ENCODE assay signal across 13 cellular contexts in genomic region chr12:47549258-47549657, GRCh38.
"Had no signal": no experiment of that assay in that cellular context is flagged by ENCODE, and none has a peak within 500 bp of the region (broad histone marks: within the 10 kb centered on the region; RNA-seq: fewer than 3 reads in every experiment).

No MANE protein-coding gene starts in this region.

- ATAC-seq: activated CD8-positive, alpha-beta memory T cell treated with anti-CD3 and anti-CD28 coated beads, Interleukin-2, amount 10 ng/mL, durations not matched to agents 7 days and 5 days; pancreas had no signal

- DNase-seq: activated CD4-positive, alpha-beta T cell treated with anti-CD3 and anti-CD28 coated beads for 4 hours; activated CD8-positive, alpha-beta memory T cell treated with anti-CD3 and anti-CD28 coated beads, Interleukin-2, amount 10 ng/mL, durations not matched to agents 7 days and 5 days; activated T-cell treated with anti-CD3 and anti-CD28 coated beads, Interleukin-2, amount 50 U/mL, for 4 hours; cortex of kidney; effector CD8-positive, alpha-beta T cell; pancreas; T-helper 1 cell; trophoblast cell had no signal

- H3K27ac ChIP-seq: epithelial cell of prostate, hepatocyte, pancreas, VCaP had no signal

- H3K4me1 Mint-ChIP-seq: mesothelial cell of epicardium had no signal

- H3K4me1 ChIP-seq: pancreas had no signal

- H3K27me3 ChIP-seq: hepatocyte, pancreas had no signal

- H3K27ac Mint-ChIP-seq: activated CD8-positive, alpha-beta memory T cell treated with anti-CD3 and anti-CD28 coated beads, Interleukin-2, amount 10 ng/mL, durations not matched to agents 7 days and 5 days; mesothelial cell of epicardium had no signal

- H3K4me3 ChIP-seq: hepatocyte, pancreas had no signal

- H3K9me3 ChIP-seq: pancreas had no signal

- H3K4me3 Mint-ChIP-seq: activated CD8-positive, alpha-beta memory T cell treated with anti-CD3 and anti-CD28 coated beads, Interleukin-2, amount 10 ng/mL, durations not matched to agents 7 days and 5 days; activated T-cell treated with anti-CD3 and anti-CD28 coated beads, Interleukin-2, amount 50 U/mL, for 4 hours; central memory CD8-positive, alpha-beta T cell; mesothelial cell of epicardium had no signal

- H3K36me3 ChIP-seq: pancreas had no signal

- FAIRE-seq: pancreas had no signal
